In genomic region chr1:209648931-209649776, GRCh38 we compare ENCODE assay signal across 8 cellular contexts. TPM values are rescaled to one million over a fixed set of nuclear protein-coding genes. Genes with fewer than 3 reads are reported as not detected.
DNase-seq lines count a peak whose midpoint lies in the region; ATAC-seq and TF ChIP-seq lines count a peak whose summit lies in the region.

No MANE protein-coding gene starts in this region.

- H3K4me3 Mint-ChIP-seq in MCF 10A (ENCODE audit: unreplicated experiment): peak overlapping the region; percentile 83
- no peak overlapping the region for H3K4me3 Mint-ChIP-seq in nephron progenitor cell

- no peaks in the 10 kb centered on the region for H3K36me3 ChIP-seq in MG63

- H3K9me3 Mint-ChIP-seq in MCF 10A (ENCODE audit: unreplicated experiment): no peaks in the 10 kb centered on the region
- no peaks in the 10 kb centered on the region for H3K9me3 Mint-ChIP-seq in nephron progenitor cell

- H3K4me3 ChIP-seq in AG10803 (ENCODE audit: low read length) (no peak overlapping the region), MG63 (no peak overlapping the region)

- POLR2A ChIA-PET in MCF 10A (lab: Yijun Ruan, JAX): interaction anchor here (0.6 to 18.4 kb wide), 30 partner anchors 7 to 1609 kb away, joined by 3 to 458 read pairs (median 5); partner anchors contain the start of genes G0S2 and IRF6

- CTCF ChIA-PET in MCF 10A (lab: Yijun Ruan, JAX): interaction anchor here (0.6 to 21.0 kb wide), 36 partner anchors 9 to 251 kb away, joined by 3 to 564 read pairs (median 4); no protein-coding TSS in a partner anchor

- H3K4me1 Mint-ChIP-seq in MCF 10A (ENCODE audit: insufficient read depth, unreplicated experiment): peaks cover 80% of the 10 kb centered on the region
- peaks cover 51% of the 10 kb centered on the region for H3K4me1 Mint-ChIP-seq in nephron progenitor cell

- DNase-seq in AG10803 (ENCODE audit: low read depth) (peak; percentile 86), MG63 (peak; percentile 56), MCF 10A (ENCODE audit: unreplicated experiment) (peak; percentile 98), mucosa of gallbladder (ENCODE audit: low spot score) (peak; percentile 60), nephron progenitor cell (no peak), posterior cingulate gyrus (no peak)

- no peak for TF ChIP-seq CTCF in AG10803 (conservative IDR thresholded peaks at IDR 0.05; ENCODE audit: low read length)
- TF ChIP-seq CTCF in MCF 10A (IDR thresholded peaks at IDR 0.05; ENCODE audit: unreplicated experiment): no peak
- TF ChIP-seq CTCF in nephron progenitor cell (IDR thresholded peaks at IDR 0.05): no peak

- H3K27ac Mint-ChIP-seq in MCF 10A (ENCODE audit: low read depth, unreplicated experiment) (peak overlapping the region; percentile 99), nephron progenitor cell (no peak overlapping the region)

- no TSS peak for BruUV-seq in MCF 10A (replicated peaks; lab: Mats Ljungman, UMichigan)

- H3K36me3 Mint-ChIP-seq in MCF 10A (ENCODE audit: insufficient read depth, unreplicated experiment): peaks cover 69% of the 10 kb centered on the region
- H3K36me3 Mint-ChIP-seq in nephron progenitor cell (ENCODE audit: low read depth): no peaks in the 10 kb centered on the region

- no peak for ATAC-seq in HG03175 (IDR thresholded peaks at IDR 0.05; ENCODE audit: unreplicated experiment)
- ATAC-seq in HG03378 (IDR thresholded peaks at IDR 0.05; ENCODE audit: unreplicated experiment): no peak

- H3K9me3 ChIP-seq in MG63: no peaks in the 10 kb centered on the region

- intact Hi-C loops in MCF 10A (cut with micrococcal nuclease) (loop anchor here (1.0 kb wide), 1 partner anchor 47 kb away; no protein-coding TSS in a partner anchor), posterior cingulate gyrus (cut with DNase I) (no loop called here)

- no peaks in the 10 kb centered on the region for H3K27me3 ChIP-seq in MG63

- no peaks in the 10 kb centered on the region for H3K27me3 Mint-ChIP-seq in MCF 10A (ENCODE audit: insufficient read depth, unreplicated experiment)
- peaks cover 15% of the 10 kb centered on the region for H3K27me3 Mint-ChIP-seq in nephron progenitor cell (ENCODE audit: low read depth, poor library complexity)

RNA-seq across cellular contexts. Expression of gene LAMB3, which starts 3.1 kb away (rescaled TPM):
- 1.5 and 4.7 TPM in 2 replicates for total RNA-seq in MG63 (2014; rRNA removed; shearing (Covaris generic); ENCODE audit: low replicate concordance)
- total RNA-seq in MCF 10A (2022): 999 and 1,572 TPM in 2 replicates
- 7.6 TPM for total RNA-seq in mucosa of gallbladder

RNA-seq across cellular contexts. Expression of gene G0S2, which starts 26.1 kb away (rescaled TPM):
- 4.7 TPM in 1 of 2 replicates, not detected in the other for total RNA-seq in MG63 (2014; rRNA removed; shearing (Covaris generic); ENCODE audit: low replicate concordance)
- total RNA-seq in MCF 10A (2022) (not detected in 2 replicates), mucosa of gallbladder (4.6 TPM)

RNA-seq across cellular contexts. Expression of gene HSD11B1, which starts 55.5 kb away (rescaled TPM):
- total RNA-seq in MG63 (2014; rRNA removed; shearing (Covaris generic); ENCODE audit: low replicate concordance): not detected in 2 replicates
- total RNA-seq in MCF 10A (2022) (0.21 and 0.39 TPM in 2 replicates), mucosa of gallbladder (5.7 TPM)

Comparison
In these comparisons a context has a peak if more than half of its experiments do, and no peak if none do; other contexts are left out.
1. DNase-seq: peak in AG10803 (single experiment), MG63 (single experiment), MCF 10A (single experiment) and mucosa of gallbladder (single experiment); none in nephron progenitor cell (single experiment) and posterior cingulate gyrus (0 of 10).
2. RNA of gene LAMB3, which starts 3.1 kb away (total RNA-seq): 999 to 1,572 TPM in MCF 10A; 7.6 TPM in mucosa of gallbladder (single experiment) and 1.5 to 4.7 TPM in MG63; every median in the first group is over 100 times any median in the second.